8 cellular contexts compared by ENCODE assay signal in genomic region chr7:90708841-90709317, GRCh38.
DNase-seq lines count a peak whose midpoint lies in the region; ATAC-seq, FAIRE-seq and TF ChIP-seq lines count a peak whose summit lies in the region.

No MANE protein-coding gene starts in this region.

- no peak overlapping the region for H3K27ac ChIP-seq in esophagus squamous epithelium
- H3K27ac ChIP-seq in smooth muscle cell (ENCODE audit: low read depth) = no peak overlapping the region

- H4K20me1 ChIP-seq in smooth muscle cell (ENCODE audit: low read depth) = no peaks in the 10 kb centered on the region

- no peak for TF ChIP-seq POLR2A in esophagus squamous epithelium (IDR thresholded peaks at IDR 0.05)

- WGBS in esophagus squamous epithelium, 2 donors = 60 to 64% methylated on average over 5 of the region's 5 CpGs
- WGBS in smooth muscle cell (ENCODE audit: low lambda C conversion rate) = 28% methylated on average over 5 of the region's 5 CpGs

- peak in 5 of 6 experiments; percentile 11 to 73 (median 27) for TF ChIP-seq CTCF in esophagus squamous epithelium (IDR thresholded peaks at IDR 0.05)
- TF ChIP-seq CTCF in smooth muscle cell (IDR thresholded peaks at IDR 0.05; ENCODE audit: borderline replicate concordance, insufficient read depth, poor library complexity, severe bottlenecking) = peak; percentile 58

- H3K27me3 ChIP-seq in esophagus squamous epithelium (no peaks in the 10 kb centered on the region), smooth muscle cell (ENCODE audit: low read depth) (no peaks in the 10 kb centered on the region)

- H3F3A ChIP-seq in smooth muscle cell (ENCODE audit: low read depth) = peaks cover 5% of the 10 kb centered on the region

- no peak overlapping the region for H2AFZ ChIP-seq in smooth muscle cell (ENCODE audit: low read depth)

- intact Hi-C loops in esophagus squamous epithelium (cut with DNase I) = no loop called here

- ATAC-seq in GM19351 (IDR thresholded peaks at IDR 0.05; ENCODE audit: unreplicated experiment) = peak; percentile 74
- peak; percentile 39 for ATAC-seq in HG03108 (IDR thresholded peaks at IDR 0.05; ENCODE audit: unreplicated experiment)

- DNase-seq in DMS53 (lab: John Stamatoyannopoulos, UW) = peak; percentile 77
- peak; percentile 80 to 87 for DNase-seq in NOMO-1 (lab: John Stamatoyannopoulos, UW; ENCODE audit: unreplicated experiment in 2 of 2)
- DNase-seq in esophagus squamous epithelium (lab: John Stamatoyannopoulos, UW) = no peak
- no peak for DNase-seq in smooth muscle cell (lab: John Stamatoyannopoulos, UW; ENCODE audit: unreplicated experiment)
- no peak for DNase-seq in HTR-8/SVneo (ENCODE audit: insufficient read length, low spot score)
- no peak for DNase-seq in NCI-H345 treated with DMSO at 0.1 percent for 48 hours (lab: John Stamatoyannopoulos, UW; ENCODE audit: unreplicated experiment)

- FAIRE-seq in HTR-8/SVneo (lab: Jason Lieb, UNC) = no peak

- H3K9ac ChIP-seq in smooth muscle cell (ENCODE audit: low read depth) = no peak overlapping the region

- H3K4me3 ChIP-seq in esophagus squamous epithelium = no peak overlapping the region
- H3K4me3 ChIP-seq in smooth muscle cell = no peak overlapping the region

- H3K79me2 ChIP-seq in smooth muscle cell (ENCODE audit: low read depth) = no peaks in the 10 kb centered on the region

- no peak overlapping the region for H3K4me2 ChIP-seq in smooth muscle cell

- H3K4me1 ChIP-seq in esophagus squamous epithelium (peaks cover 0 to 13% (median 0%) of the 10 kb centered on the region in 3 donors), smooth muscle cell (ENCODE audit: low read depth) (peaks cover 34% of the 10 kb centered on the region)

- H3K9me3 ChIP-seq in esophagus squamous epithelium = no peaks in the 10 kb centered on the region
- no peaks in the 10 kb centered on the region for H3K9me3 ChIP-seq in smooth muscle cell (replicated peaks; ENCODE audit: low read depth)

- H3K36me3 ChIP-seq in esophagus squamous epithelium = no peaks in the 10 kb centered on the region
- H3K36me3 ChIP-seq in smooth muscle cell (ENCODE audit: low read depth) = no peaks in the 10 kb centered on the region

Comparison
In these comparisons a context has a peak if more than half of its experiments do, and no peak if none do; other contexts are left out.
1. DNase-seq: peak in DMS53 (single experiment) and NOMO-1 (2 of 2); none in esophagus squamous epithelium (single experiment), smooth muscle cell (single experiment), HTR-8/SVneo (single experiment) and NCI-H345 treated with DMSO at 0.1 percent for 48 hours (single experiment).